In genomic region chrX:107935664-107936433, GRCh38 we compare ENCODE assay signal across 12 cellular contexts. TPM values are rescaled to one million over a fixed set of nuclear protein-coding genes. Genes with fewer than 3 reads are reported as not detected.
DNase-seq lines count a peak whose midpoint lies in the region; ATAC-seq and TF ChIP-seq lines count a peak whose summit lies in the region.
"Had no signal": no experiment of that assay in that cellular context is flagged by ENCODE, and none has a peak within 500 bp of the region (broad histone marks: within the 10 kb centered on the region; RNA-seq: fewer than 3 reads in every experiment).

No MANE protein-coding gene starts in this region.

- H3K4me1 ChIP-seq in ACC112 (ENCODE audit: control insufficient read depth, insufficient read depth, low read length, unreplicated experiment), result no peaks in the 10 kb centered on the region
- no peaks in the 10 kb centered on the region for H3K4me1 ChIP-seq in lower lobe of right lung
- peaks cover 4% of the 10 kb centered on the region for H3K4me1 ChIP-seq in psoas muscle
- H3K4me1 ChIP-seq in aorta (ENCODE audit: control insufficient read depth in 1 of 2, insufficient read depth in 2 of 2, low read length in 2 of 2), result no peaks in the 10 kb centered on the region

- TF ChIP-seq CTCF in coronary artery (IDR thresholded peaks at IDR 0.05), result no peak
- no peak for TF ChIP-seq CTCF in lower lobe of right lung (IDR thresholded peaks at IDR 0.05)
- TF ChIP-seq CTCF in psoas muscle (IDR thresholded peaks at IDR 0.05), result no peak

- peak overlapping the region; percentile 84 for H3K4me3 ChIP-seq in ACC112 (ENCODE audit: low read depth, low read length)
- H3K4me3 ChIP-seq in coronary artery, result peak overlapping the region; percentile 48
- H3K4me3 ChIP-seq in lower lobe of right lung, result peak overlapping the region; percentile 14
- no peak overlapping the region for H3K4me3 ChIP-seq in psoas muscle
- H3K4me3 ChIP-seq in aorta (ENCODE audit: low read length in 2 of 2), result no peak overlapping the region

- no peaks in the 10 kb centered on the region for H3K79me2 ChIP-seq in ACC112 (ENCODE audit: control insufficient read depth, insufficient read depth, low read length, unreplicated experiment)

- H3K9me3 ChIP-seq in lower lobe of right lung (no peaks in the 10 kb centered on the region), psoas muscle (no peaks in the 10 kb centered on the region), aorta (ENCODE audit: control insufficient read depth, low read length) (no peaks in the 10 kb centered on the region)

- H3K36me3 ChIP-seq in ACC112 (ENCODE audit: insufficient read depth, low read length) (no peaks in the 10 kb centered on the region), lower lobe of right lung (no peaks in the 10 kb centered on the region), psoas muscle (ENCODE audit: insufficient read depth in 1 of 2, low read depth in 1 of 2) (no peaks in the 10 kb centered on the region), aorta (ENCODE audit: control insufficient read depth in 1 of 2, insufficient read depth in 2 of 2, low read length in 1 of 2) (no peaks in the 10 kb centered on the region)

- DNase-seq in HPDE6-E6E7 (ENCODE audit: extremely low spot score), result peak; percentile 43
- no peak for DNase-seq in coronary artery (ENCODE audit: low spot score)
- no peak for DNase-seq in lower lobe of right lung
- DNase-seq in psoas muscle, result no peak
- DNase-seq in SW480 (ENCODE audit: low spot score), result no peak
- DNase-seq in aorta, result no peak
- DNase-seq: central memory CD4-positive, alpha-beta T cell; MM.1S had no signal

- intact Hi-C loops in lower lobe of right lung (cut with DNase I), result no loop called here
- intact Hi-C loops in psoas muscle (cut with DNase I), result no loop called here
- intact Hi-C loops in aorta (cut with DNase I), result no loop called here

- H2AFZ ChIP-seq in ACC112 (ENCODE audit: low read length, unreplicated experiment), result peak overlapping the region; percentile 68

- WGBS in psoas muscle, 3 donors, result 7 to 45% (median 11%) methylated on average over 45 to 48 of the region's 48 CpGs
- 8 to 34% methylated on average over 48 of the region's 48 CpGs for WGBS in aorta, 2 donors

- ATAC-seq in lower lobe of right lung, result no peak
- ATAC-seq in psoas muscle, result no peak
- ATAC-seq in GM18502 (IDR thresholded peaks at IDR 0.05; ENCODE audit: poor library complexity, unreplicated experiment), result no peak
- no peak for ATAC-seq in aorta (ENCODE audit: low FRiP score)

- H3K27me3 ChIP-seq in ACC112 (ENCODE audit: insufficient read depth, low read length) (no peaks in the 10 kb centered on the region), lower lobe of right lung (ENCODE audit: low read depth) (no peaks in the 10 kb centered on the region), psoas muscle (ENCODE audit: insufficient read depth in 3 of 3, low read length in 2 of 3) (peaks cover 0 to 23% (median 0%) of the 10 kb centered on the region in 3 donors), aorta (ENCODE audit: control insufficient read depth in 1 of 2, insufficient read depth in 2 of 2, low read length in 1 of 2) (no peaks in the 10 kb centered on the region)

- H3K27ac ChIP-seq in ACC112 (ENCODE audit: low read depth, low read length) (peak overlapping the region; percentile 34; the same call in 1 of the 2 replicates), coronary artery (no peak overlapping the region), lower lobe of right lung (no peak overlapping the region), psoas muscle (no peak overlapping the region), aorta (ENCODE audit: low read depth in 1 of 2, low read length in 2 of 2) (no peak overlapping the region)

RNA-seq across cellular contexts. Expression of gene TEX13B, which starts 46.3 kb away (rescaled TPM):
- not detected for total RNA-seq in lower lobe of right lung
- not detected for total RNA-seq in psoas muscle
- polyA plus RNA-seq in psoas muscle, result not detected
- not detected for total RNA-seq in aorta
- not detected for polyA plus RNA-seq in aorta
- total RNA-seq: myocyte; T-helper 1 cell treated with Interleukin-12 subunit alpha and Interleukin-12 subunit beta and Interleukin-4 antibody, amounts not matched to agents 30 ng/mL and 1 ng/mL, for 36 hours had no signal

Comparison
In these comparisons a context has a peak if more than half of its experiments do, and no peak if none do; other contexts are left out.
1. H3K4me3 ChIP-seq: peak in ACC112 (single experiment), coronary artery (single experiment) and lower lobe of right lung (single experiment); none in psoas muscle (single experiment) and aorta (0 of 2).